In genomic region chr2:165876712-165877111, GRCh38 we compare ENCODE assay signal across 15 cellular contexts.
DNase-seq lines count a peak whose midpoint lies in the region; ATAC-seq and TF ChIP-seq lines count a peak whose summit lies in the region.
"Had no signal": no experiment of that assay in that cellular context is flagged by ENCODE, and none has a peak within 500 bp of the region (broad histone marks: within the 10 kb centered on the region; RNA-seq: fewer than 3 reads in every experiment).

No MANE protein-coding gene starts in this region.

- TF ChIP-seq CTCF in RWPE2 (IDR thresholded peaks at IDR 0.05; ENCODE audit: poor library complexity, severe bottlenecking) (no peak), natural killer cell (IDR thresholded peaks at IDR 0.05) (no peak), tibial artery (IDR thresholded peaks at IDR 0.05) (no peak)

- no peaks in the 10 kb centered on the region for H3K9me3 Mint-ChIP-seq in activated CD4-positive, alpha-beta T cell treated with anti-CD3 and anti-CD28 coated beads, Interleukin-2, amount 10 ng/mL, durations not matched to agents 7 days and 5 days
- H3K9me3 Mint-ChIP-seq in central memory CD8-positive, alpha-beta T cell: no peaks in the 10 kb centered on the region
- no peaks in the 10 kb centered on the region for H3K9me3 Mint-ChIP-seq in natural killer cell
- H3K9me3 Mint-ChIP-seq: activated T-helper 1 cell treated with anti-CD3 and anti-CD28 coated beads, Interleukin-12 subunit alpha, Interleukin-12 subunit beta, Interleukin-2, Interleukin-4 antibody, amounts not matched to agents 30 ng/mL and 10 ng/mL and 1 ng/mL, durations not matched to agents 14 hours and 24 hours and 36 hours; mesothelial cell of epicardium had no signal

- H3K4me3 ChIP-seq in RWPE2 (ENCODE audit: severe bottlenecking) (no peak overlapping the region), tibial artery (no peak overlapping the region)
- H3K4me3 ChIP-seq: prostate gland had no signal

- no peaks in the 10 kb centered on the region for H3K27me3 ChIP-seq in RWPE2 (ENCODE audit: insufficient read depth, poor library complexity, severe bottlenecking)
- H3K27me3 ChIP-seq in tibial artery: no peaks in the 10 kb centered on the region

- POLR2A ChIA-PET in activated CD4-positive, alpha-beta T cell treated with anti-CD3 and anti-CD28 coated beads, Interleukin-2, amount 10 ng/mL, durations not matched to agents 7 days and 5 days (lab: Charles Lee): no interaction called here

- no peaks in the 10 kb centered on the region for H3K4me1 ChIP-seq in RWPE2 (ENCODE audit: insufficient read depth, poor library complexity, severe bottlenecking)
- no peaks in the 10 kb centered on the region for H3K4me1 ChIP-seq in tibial artery
- H3K4me1 ChIP-seq: prostate gland had no signal

- H3K4me1 Mint-ChIP-seq in activated CD4-positive, alpha-beta T cell treated with anti-CD3 and anti-CD28 coated beads, Interleukin-2, amount 10 ng/mL, durations not matched to agents 7 days and 5 days: peaks cover 28% of the 10 kb centered on the region
- peaks cover 12% of the 10 kb centered on the region for H3K4me1 Mint-ChIP-seq in central memory CD8-positive, alpha-beta T cell
- peaks cover 26 to 28% of the 10 kb centered on the region in 2 donors for H3K4me1 Mint-ChIP-seq in natural killer cell
- H3K4me1 Mint-ChIP-seq: mesothelial cell of epicardium had no signal

- CTCF ChIA-PET in activated CD4-positive, alpha-beta T cell treated with anti-CD3 and anti-CD28 coated beads, Interleukin-2, amount 10 ng/mL, durations not matched to agents 7 days and 5 days (lab: Charles Lee): no interaction called here

- no peak overlapping the region for H3K27ac ChIP-seq in RWPE2 (ENCODE audit: poor library complexity, severe bottlenecking)
- no peak overlapping the region for H3K27ac ChIP-seq in tibial artery
- H3K27ac ChIP-seq: prostate gland had no signal

- ATAC-seq in RWPE2 (ENCODE audit: low read depth) (peak; percentile 23; the same call in 1 of the 3 replicates), natural killer cell (no peak), GM19328 (IDR thresholded peaks at IDR 0.05; ENCODE audit: unreplicated experiment) (no peak), HG03378 (IDR thresholded peaks at IDR 0.05; ENCODE audit: unreplicated experiment) (no peak)
- ATAC-seq in central memory CD8-positive, alpha-beta T cell (replicated peaks; ENCODE audit: extremely low read depth, poor library complexity, severe bottlenecking): no peak

- H3K36me3 Mint-ChIP-seq in activated CD4-positive, alpha-beta T cell treated with anti-CD3 and anti-CD28 coated beads, Interleukin-2, amount 10 ng/mL, durations not matched to agents 7 days and 5 days (ENCODE audit: low read depth): peaks cover 13% of the 10 kb centered on the region
- peaks cover 7% of the 10 kb centered on the region for H3K36me3 Mint-ChIP-seq in central memory CD8-positive, alpha-beta T cell (ENCODE audit: insufficient read depth)
- peaks cover 12% of the 10 kb centered on the region for H3K36me3 Mint-ChIP-seq in natural killer cell

- peak overlapping the region; percentile 1 for H3K27ac Mint-ChIP-seq in activated CD4-positive, alpha-beta T cell treated with anti-CD3 and anti-CD28 coated beads, Interleukin-2, amount 10 ng/mL, durations not matched to agents 7 days and 5 days
- H3K27ac Mint-ChIP-seq in central memory CD8-positive, alpha-beta T cell (ENCODE audit: low read depth): peak overlapping the region; percentile 19
- peak overlapping the region; percentile 51 to 70 for H3K27ac Mint-ChIP-seq in natural killer cell
- H3K27ac Mint-ChIP-seq: activated T-helper 1 cell treated with anti-CD3 and anti-CD28 coated beads, Interleukin-12 subunit alpha, Interleukin-12 subunit beta, Interleukin-2, Interleukin-4 antibody, amounts not matched to agents 30 ng/mL and 10 ng/mL and 1 ng/mL, durations not matched to agents 14 hours and 24 hours and 36 hours; mesothelial cell of epicardium had no signal

- H3K9me3 ChIP-seq in RWPE2 (ENCODE audit: severe bottlenecking): no peaks in the 10 kb centered on the region
- no peaks in the 10 kb centered on the region for H3K9me3 ChIP-seq in tibial artery
- H3K9me3 ChIP-seq: prostate gland had no signal

- H3K36me3 ChIP-seq in RWPE2 (ENCODE audit: low read depth) (peaks cover 30% of the 10 kb centered on the region; the same call in 1 of the 2 replicates), tibial artery (peaks cover 29 to 50% (median 49%) of the 10 kb centered on the region in 3 donors)
- H3K36me3 ChIP-seq: prostate gland had no signal

- intact Hi-C loops in natural killer cell (cut with micrococcal nuclease) (no loop called here), tibial artery (cut with DNase I; ENCODE audit: low total_unique reads) (loop anchor here (1.0 to 10.0 kb wide), 2 partner anchors 14 to 472 kb away; no protein-coding TSS in a partner anchor)

- no peaks in the 10 kb centered on the region for H3K27me3 Mint-ChIP-seq in activated CD4-positive, alpha-beta T cell treated with anti-CD3 and anti-CD28 coated beads, Interleukin-2, amount 10 ng/mL, durations not matched to agents 7 days and 5 days
- H3K27me3 Mint-ChIP-seq in central memory CD8-positive, alpha-beta T cell: no peaks in the 10 kb centered on the region
- no peaks in the 10 kb centered on the region for H3K27me3 Mint-ChIP-seq in natural killer cell (ENCODE audit: low read depth in 2 of 2)

- H3K4me3 Mint-ChIP-seq in activated CD4-positive, alpha-beta T cell treated with anti-CD3 and anti-CD28 coated beads, Interleukin-2, amount 10 ng/mL, durations not matched to agents 7 days and 5 days: no peak overlapping the region
- H3K4me3 Mint-ChIP-seq in central memory CD8-positive, alpha-beta T cell: no peak overlapping the region
- H3K4me3 Mint-ChIP-seq in natural killer cell: peak overlapping the region; percentile 47
- H3K4me3 Mint-ChIP-seq: activated T-helper 1 cell treated with anti-CD3 and anti-CD28 coated beads, Interleukin-12 subunit alpha, Interleukin-12 subunit beta, Interleukin-2, Interleukin-4 antibody, amounts not matched to agents 30 ng/mL and 10 ng/mL and 1 ng/mL, durations not matched to agents 14 hours and 24 hours and 36 hours; mesothelial cell of epicardium had no signal

- no peak for DNase-seq in activated CD4-positive, alpha-beta T cell treated with anti-CD3 and anti-CD28 coated beads, Interleukin-2, amount 10 ng/mL, durations not matched to agents 7 days and 5 days
- DNase-seq in activated CD4-positive, alpha-beta T cell treated with anti-CD3 and anti-CD28 coated beads, Interleukin-2, amount 50 U/mL, for 48 hours: no peak
- DNase-seq in RWPE2 (ENCODE audit: low spot score) (no peak), natural killer cell (no peak), tibial artery (no peak)
- no peak for DNase-seq in central memory CD8-positive, alpha-beta T cell (ENCODE audit: low spot score in 2 of 2)
- DNase-seq: NCI-H1417; NCI-H526; SHP77; stimulated activated CD4-positive, alpha-beta T cell treated with anti-CD3 and anti-CD28 coated beads, Interleukin-1b, Interleukin-23, amount 100 ng/mL, for 48 hours had no signal

Comparison
In these comparisons a context has a peak if more than half of its experiments do, and no peak if none do; other contexts are left out.
1. H3K27ac Mint-ChIP-seq: peak in every context shown above with its lines; median percentile 60 in natural killer cell; 19 in central memory CD8-positive, alpha-beta T cell; 1 in activated CD4-positive, alpha-beta T cell treated with anti-CD3 and anti-CD28 coated beads, Interleukin-2, amount 10 ng/mL, durations not matched to agents 7 days and 5 days.